ENCODE assay signal across 8 cellular contexts in genomic region chr2:201183373-201183742, GRCh38. TPM values are rescaled to one million over a fixed set of nuclear protein-coding genes. Genes with fewer than 3 reads are reported as not detected.
DNase-seq lines count a peak whose midpoint lies in the region; ATAC-seq, FAIRE-seq and TF ChIP-seq lines count a peak whose summit lies in the region.

No MANE protein-coding gene starts in this region.

- no peaks in the 10 kb centered on the region for H3K36me3 Mint-ChIP-seq in astrocyte (ENCODE audit: low read depth, unreplicated experiment)

- H3K27ac ChIP-seq in astrocyte (ENCODE audit: low read depth, low read length) (no peak overlapping the region), vagina (peak overlapping the region; percentile 74)

- no peak overlapping the region for H3K27ac Mint-ChIP-seq in astrocyte (ENCODE audit: unreplicated experiment)

- DNase-seq in left ventricle myocardium superior (no peak), left cardiac atrium (no peak), astrocyte (ENCODE audit: low read depth) (no peak), lower leg skin (ENCODE audit: low spot score in 2 of 2) (no peak), vagina (ENCODE audit: extremely low spot score in 2 of 2) (no peak), NCI-H2227 (lab: John Stamatoyannopoulos, UW; ENCODE audit: unreplicated experiment) (no peak), GM20000 (ENCODE audit: low spot score) (no peak)

- H3K36me3 ChIP-seq in astrocyte (ENCODE audit: insufficient read depth, low read length) (no peaks in the 10 kb centered on the region), vagina (no peaks in the 10 kb centered on the region)

- H3K9me3 ChIP-seq in astrocyte (ENCODE audit: insufficient read depth, low read depth, low read length) (no peaks in the 10 kb centered on the region), vagina (no peaks in the 10 kb centered on the region)

- H4K20me1 ChIP-seq in astrocyte (ENCODE audit: insufficient read depth, low read length): no peaks in the 10 kb centered on the region

- peak overlapping the region; percentile 38 for H3K4me2 ChIP-seq in astrocyte (ENCODE audit: low read length)

- intact Hi-C loops in left ventricle myocardium superior (cut with micrococcal nuclease) (loop anchor here (2.0 kb wide), 1 partner anchor 49 kb away; no protein-coding TSS in a partner anchor), left cardiac atrium (cut with DNase I) (loop anchor here in 1 of 2 donors (5.0 kb wide), 1 partner anchor 49 kb away; no protein-coding TSS in a partner anchor), lower leg skin (cut with DNase I; ENCODE audit: low total_unique reads) (no loop called here), vagina (cut with DNase I) (no loop called here)

- 12 to 16% methylated on average over 4 of the region's 4 CpGs for WGBS in lower leg skin, 2 donors

- H3K4me3 ChIP-seq in astrocyte (ENCODE audit: insufficient read depth, low read depth, low read length) (peak overlapping the region; percentile 31), lower leg skin (ENCODE audit: low read depth, poor library complexity, severe bottlenecking) (peak overlapping the region; percentile 21), vagina (peak overlapping the region; percentile 34 to 43)

- ATAC-seq in left ventricle myocardium superior (peak; percentile 6), left cardiac atrium (no peak), GM19035 (IDR thresholded peaks at IDR 0.05; ENCODE audit: unreplicated experiment) (no peak)

- H3K4me1 ChIP-seq in astrocyte (ENCODE audit: insufficient read depth, low read length) (no peaks in the 10 kb centered on the region), vagina (peaks cover 18% of the 10 kb centered on the region)

- FAIRE-seq in astrocyte (lab: Jason Lieb, UNC): no peak

- peaks cover 1% of the 10 kb centered on the region for H3K27me3 Mint-ChIP-seq in astrocyte (ENCODE audit: low read depth, unreplicated experiment)

- H3K79me2 ChIP-seq in astrocyte (ENCODE audit: insufficient read depth, low read length): no peaks in the 10 kb centered on the region

- H3K9ac ChIP-seq in astrocyte (ENCODE audit: low read length): no peak overlapping the region

- peak overlapping the region; percentile 65 for H3K4me3 Mint-ChIP-seq in astrocyte (ENCODE audit: unreplicated experiment)

- peaks cover 11% of the 10 kb centered on the region for H3K9me3 Mint-ChIP-seq in astrocyte (ENCODE audit: unreplicated experiment)

- no peak overlapping the region for H2AFZ ChIP-seq in astrocyte (ENCODE audit: low read depth, low read length)

- H3K4me1 Mint-ChIP-seq in astrocyte (ENCODE audit: low read depth, unreplicated experiment): no peaks in the 10 kb centered on the region

- TF ChIP-seq CTCF in astrocyte (IDR thresholded peaks at IDR 0.05; ENCODE audit: insufficient read depth, low read depth, low read length): no peak
- no peak for TF ChIP-seq CTCF in lower leg skin (IDR thresholded peaks at IDR 0.05)
- no peak for TF ChIP-seq CTCF in vagina (IDR thresholded peaks at IDR 0.05)
- TF ChIP-seq CTCF in GM20000 (IDR thresholded peaks at IDR 0.05; ENCODE audit: extremely low read depth, missing control alignments): no peak

- H3K27me3 ChIP-seq in astrocyte (ENCODE audit: insufficient read depth, low read length) (no peaks in the 10 kb centered on the region), vagina (no peaks in the 10 kb centered on the region)

- TF ChIP-seq POLR2A in lower leg skin (IDR thresholded peaks at IDR 0.05) (no peak), vagina (IDR thresholded peaks at IDR 0.05) (no peak)

RNA-seq across cellular contexts. Expression of gene CASP10, which starts 0.4 kb away (rescaled TPM):
- 6.4 TPM for total RNA-seq in left ventricle myocardium superior
- 1 to 10 TPM; 7.1 to 9.9 TPM for total RNA-seq in left cardiac atrium
- 0.43 and 1.2 TPM in 2 replicates for total RNA-seq in astrocyte
- 1 to 10 TPM; 4.0 to 6.3 (median 4.2) TPM for total RNA-seq in lower leg skin
- total RNA-seq in vagina: 8.3 TPM
